ENCODE assay signal across 1 cellular context in genomic region chr17:35578195-35578928, GRCh38.
A peak's percentile ranks its signal among the peaks of the same experiment; 100 is the strongest.
TF ChIP-seq lines count a peak whose summit lies in the region.

TSS of gene PEX12 (minus strand) at chr17:35578571. CDS start at chr17:35578021, 550 bp downstream.

TF ChIP-seq in HEK293, 187 proteins besides CTCF, POLR2A, EP300 and RAD21 (continued from another document):
- TF ChIP-seq ZBTB6 (tag by site-specific recombination; IDR thresholded peaks at IDR 0.05) (peak; percentile 84), ZNF518A (tag by site-specific recombination; conservative IDR thresholded peaks at IDR 0.05; ENCODE audit: low read depth) (peak; percentile 100), ZNF140 (tag by site-specific recombination; IDR thresholded peaks at IDR 0.05) (no peak), ZNF837 (tag by site-specific recombination; IDR thresholded peaks at IDR 0.05) (no peak), ZNF624 (tag by site-specific recombination; IDR thresholded peaks at IDR 0.05) (no peak), ZNF114 (tag by site-specific recombination; IDR thresholded peaks at IDR 0.05) (no peak), ZIC2 (tag by site-specific recombination; IDR thresholded peaks at IDR 0.05) (peak; percentile 29), ZBTB21 (tag by site-specific recombination; IDR thresholded peaks at IDR 0.05) (peak; percentile 89), ZNF18 (tag by site-specific recombination; IDR thresholded peaks at IDR 0.05) (no peak), ZNF341 (tag by site-specific recombination; IDR thresholded peaks at IDR 0.05; ENCODE audit: low read depth) (peak; percentile 53), ZNF354C (tag by site-specific recombination; IDR thresholded peaks at IDR 0.05; ENCODE audit: borderline replicate concordance, low read depth) (no peak), ZNF391 (tag by site-specific recombination; IDR thresholded peaks at IDR 0.05; ENCODE audit: borderline replicate concordance, low read depth) (peak; percentile 85), ZNF514 (tag by site-specific recombination; IDR thresholded peaks at IDR 0.05) (no peak), HOXD13 (CRISPR knock-in tag; IDR thresholded peaks at IDR 0.05; ENCODE audit: borderline replicate concordance) (peak; percentile 86; the same call in 1 of the 2 replicates), ZNF544 (tag by site-specific recombination; IDR thresholded peaks at IDR 0.05) (no peak), ZBTB10 (tag by site-specific recombination; IDR thresholded peaks at IDR 0.05) (no peak), ELK4 (IDR thresholded peaks at IDR 0.05; ENCODE audit: borderline replicate concordance, low read depth, low read length) (peak; percentile 28; the same call in 1 of the 2 replicates), ZBTB44 (tag by site-specific recombination; IDR thresholded peaks at IDR 0.05) (no peak; the same call in 1 of the 2 replicates), ZSCAN5A (tag by site-specific recombination; IDR thresholded peaks at IDR 0.05) (no peak), ZNF626 (tag by site-specific recombination; IDR thresholded peaks at IDR 0.05) (no peak), ZNF580 (tag by site-specific recombination; IDR thresholded peaks at IDR 0.05) (peak; percentile 96), ZSCAN30 (tag by site-specific recombination; IDR thresholded peaks at IDR 0.05) (peak; percentile 14; the same call in 1 of the 2 replicates), ZBTB8A (tag by site-specific recombination; IDR thresholded peaks at IDR 0.05) (peak; percentile 58; the same call in 1 of the 2 replicates), ZNF221 (tag by site-specific recombination; IDR thresholded peaks at IDR 0.05; ENCODE audit: borderline replicate concordance) (no peak), ZFP37 (tag by site-specific recombination; IDR thresholded peaks at IDR 0.05) (peak; percentile 69; the same call in 1 of the 2 replicates), ZFHX2 (tag by site-specific recombination; conservative IDR thresholded peaks at IDR 0.05) (peak; percentile 73), YY1 (tag by site-specific recombination; IDR thresholded peaks at IDR 0.05) (peak; percentile 77), ZBTB17 (tag by site-specific recombination; IDR thresholded peaks at IDR 0.05) (peak; percentile 69), ZNF248 (tag by site-specific recombination; IDR thresholded peaks at IDR 0.05) (no peak), PRDM10 (tag by site-specific recombination; IDR thresholded peaks at IDR 0.05) (peak; percentile 54), GLIS1 (tag by site-specific recombination; IDR thresholded peaks at IDR 0.05) (peak; percentile 57; the same call in 1 of the 2 replicates), SALL2 (tag by site-specific recombination; IDR thresholded peaks at IDR 0.05; ENCODE audit: borderline replicate concordance) (no peak), SP3 (tag by site-specific recombination; IDR thresholded peaks at IDR 0.05) (peak; percentile 82), KLF8 (tag by site-specific recombination; IDR thresholded peaks at IDR 0.05) (peak; percentile 83), ZNF10 (tag by site-specific recombination; IDR thresholded peaks at IDR 0.05) (no peak), ZNF623 (tag by site-specific recombination; IDR thresholded peaks at IDR 0.05) (no peak; the same call in 1 of the 2 replicates), ZNF311 (tag by site-specific recombination; IDR thresholded peaks at IDR 0.05; ENCODE audit: borderline replicate concordance) (no peak), ZNF501 (tag by site-specific recombination; IDR thresholded peaks at IDR 0.05) (peak; percentile 70)
